Comparison of ENCODE assay signal across 20 cellular contexts in genomic region chr20:19321176-19321575, GRCh38.
DNase-seq lines count a peak whose midpoint lies in the region; ATAC-seq and TF ChIP-seq lines count a peak whose summit lies in the region.
"Had no signal": no experiment of that assay in that cellular context is flagged by ENCODE, and none has a peak within 500 bp of the region (broad histone marks: within the 10 kb centered on the region; RNA-seq: fewer than 3 reads in every experiment).

No MANE protein-coding gene starts in this region.

- intact Hi-C loops in A673 (cut with micrococcal nuclease; ENCODE audit: unreplicated experiment): loop anchor here (5.0 kb wide), 1 partner anchor 196 kb away; no protein-coding TSS in a partner anchor
- intact Hi-C loops in aorta (cut with DNase I): no loop called here

- DNase-seq in A673 (ENCODE audit: low spot score) (peak; percentile 81), M059J (ENCODE audit: low read depth) (peak; percentile 25), NCI-H82 treated with DMSO at 0.1 percent for 48 hours (lab: John Stamatoyannopoulos, UW; ENCODE audit: unreplicated experiment) (peak; percentile 56), SK-N-MC (ENCODE audit: low read depth, low spot score) (no peak), aorta (no peak), NCI-H2081 (lab: John Stamatoyannopoulos, UW) (no peak), NK-92 (lab: John Stamatoyannopoulos, UW; ENCODE audit: unreplicated experiment) (no peak)
- DNase-seq: ACHN; BE2C; C1 segment of cervical spinal cord; Caco-2; Calu3; CD4-positive, CD25-positive, alpha-beta regulatory T cell; CD8-positive, alpha-beta T cell; DMS79 treated with DMSO at 0.1 percent for 48 hours; GF-D8 had no signal

- H3K36me3 ChIP-seq in A673 (ENCODE audit: insufficient read depth, low read length, poor library complexity, severe bottlenecking): peaks cover 6% of the 10 kb centered on the region
- no peaks in the 10 kb centered on the region; the same call in 1 of the 2 replicates for H3K36me3 ChIP-seq in SK-N-MC (ENCODE audit: insufficient read depth, low read length)
- peaks cover 0 to 2% of the 10 kb centered on the region in 2 donors for H3K36me3 ChIP-seq in aorta (ENCODE audit: control insufficient read depth in 1 of 2, insufficient read depth in 2 of 2, low read length in 1 of 2)
- H3K36me3 ChIP-seq: BE2C, BLaER1 had no signal

- no TSS peak for BruUV-seq in A673 (replicated peaks; lab: Mats Ljungman, UMichigan)

- H3K4me3 ChIP-seq in A673 (ENCODE audit: low read depth, low read length, poor library complexity, severe bottlenecking) (peak overlapping the region; percentile 40), SK-N-MC (peak overlapping the region; percentile 57), aorta (ENCODE audit: low read length in 2 of 2) (no peak overlapping the region)
- H3K4me3 ChIP-seq: A549, BLaER1 had no signal

- WGBS in aorta, 2 donors: 78 to 82% methylated on average over 5 of the region's 5 CpGs

- no peak for TF ChIP-seq CTCF in A673 (conservative IDR thresholded peaks at IDR 0.05; ENCODE audit: low read depth, low read length)

- peak overlapping the region; percentile 61 for H3K9ac ChIP-seq in SK-N-MC (ENCODE audit: insufficient read length)
- H3K9ac ChIP-seq: BLaER1 had no signal

- peak overlapping the region; percentile 92 for H3K27ac ChIP-seq in A673 (ENCODE audit: low read depth, low read length, poor library complexity, severe bottlenecking)
- H3K27ac ChIP-seq in SK-N-MC: peak overlapping the region; percentile 98
- no peak overlapping the region for H3K27ac ChIP-seq in aorta (ENCODE audit: low read depth in 1 of 2, low read length in 2 of 2)
- H3K27ac ChIP-seq: 22Rv1, A549, BLaER1 had no signal

- POLR2A ChIA-PET in A673 (lab: Charles Lee; ENCODE audit: low non-redundant PET): no interaction called here

- CTCF ChIA-PET in A673 (lab: Charles Lee): no interaction called here

- ATAC-seq in aorta (ENCODE audit: low FRiP score) (no peak), HG03460 (IDR thresholded peaks at IDR 0.05; ENCODE audit: unreplicated experiment) (no peak)
- ATAC-seq: A549; CD8-positive, alpha-beta T cell had no signal

- H3K4me1 ChIP-seq in A673 (ENCODE audit: insufficient read depth, low read length, poor library complexity, severe bottlenecking): peaks cover 88% of the 10 kb centered on the region
- H3K4me1 ChIP-seq in aorta (ENCODE audit: control insufficient read depth in 1 of 2, insufficient read depth in 2 of 2, low read length in 2 of 2): no peaks in the 10 kb centered on the region
- H3K4me1 ChIP-seq: A549, BE2C had no signal

- no peaks in the 10 kb centered on the region for H3K27me3 ChIP-seq in A673 (replicated peaks; ENCODE audit: insufficient read depth, low read depth, low read length, poor library complexity)
- H3K27me3 ChIP-seq in aorta (ENCODE audit: control insufficient read depth in 1 of 2, insufficient read depth in 2 of 2, low read length in 1 of 2): no peaks in the 10 kb centered on the region
- H3K27me3 ChIP-seq: BE2C had no signal

- H3K9me3 ChIP-seq in A673 (ENCODE audit: low read depth, low read length, poor library complexity, severe bottlenecking) (no peaks in the 10 kb centered on the region), SK-N-MC (ENCODE audit: low read depth, low read length) (no peaks in the 10 kb centered on the region), aorta (ENCODE audit: control insufficient read depth, low read length) (no peaks in the 10 kb centered on the region)
- H3K9me3 ChIP-seq: A549, BE2C, BLaER1, Caco-2 had no signal

Comparison
In these comparisons a context has a peak if more than half of its experiments do, and no peak if none do; other contexts are left out.
1. DNase-seq: peak in A673 (single experiment), M059J (single experiment) and NCI-H82 treated with DMSO at 0.1 percent for 48 hours (single experiment); none in SK-N-MC (single experiment), aorta (0 of 2), NCI-H2081 (0 of 2) and NK-92 (single experiment).
2. H3K27ac ChIP-seq: peak in A673 (single experiment) and SK-N-MC (single experiment); none in aorta (0 of 2).
3. H3K4me3 ChIP-seq: peak in A673 (single experiment) and SK-N-MC (single experiment); none in aorta (0 of 2).